ENCODE assay signal across 25 cellular contexts in the genomic region with DNA sequence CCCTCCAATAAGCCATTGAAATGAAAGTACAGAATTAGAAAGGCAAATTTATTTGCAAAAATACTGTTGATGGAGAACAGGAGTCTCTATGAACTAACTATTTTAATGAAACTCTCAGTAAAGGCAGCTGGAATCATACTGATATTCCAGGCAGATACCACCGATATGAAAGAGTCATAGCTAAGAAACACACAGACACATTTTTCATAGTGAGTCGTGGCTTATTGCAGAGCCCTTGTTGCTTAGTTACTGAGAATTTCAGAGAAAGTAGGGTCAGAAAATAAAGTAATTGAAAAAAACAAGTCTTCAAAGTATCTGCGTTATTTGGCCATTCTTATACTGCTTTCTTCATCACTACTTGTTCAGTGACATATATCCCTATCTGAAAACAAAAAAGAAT.
"Had no signal": no experiment of that assay in that cellular context is flagged by ENCODE, and none has a peak within 500 bp of the region (broad histone marks: within the 10 kb centered on the region; RNA-seq: fewer than 3 reads in every experiment).

No MANE protein-coding gene starts in this region.

- H3K4me1 Mint-ChIP-seq: activated T-helper 17 cell treated with anti-CD3 and anti-CD28 coated beads, Interleukin-2, amount 50 U/mL, for 72 hours; memory B cell; stimulated activated memory B cell treated with anti-CD40 and anti-IgM and Interleukin-4, amounts not matched to agents 10 μg/mL and 1 μg/mL and 100 μg/mL, for 72 hours; WTC11 had no signal

- H3K9me3 Mint-ChIP-seq: activated naive CD4-positive, alpha-beta T cell treated with anti-CD3 and anti-CD28 coated beads, Interleukin-2, amount 50 U/mL, for 72 hours; stimulated activated memory B cell treated with anti-CD40 and anti-IgM and Interleukin-4, amounts not matched to agents 10 μg/mL and 1 μg/mL and 100 μg/mL, for 72 hours; WTC11 had no signal

- H3K4me3 ChIP-seq: esophagus squamous epithelium, heart left ventricle, skin epidermis, stomach, suprapubic skin, tibial nerve had no signal

- H3K36me3 ChIP-seq: esophagus squamous epithelium, heart left ventricle, stomach, suprapubic skin, tibial nerve had no signal

- H3K27ac Mint-ChIP-seq: activated naive CD4-positive, alpha-beta T cell treated with anti-CD3 and anti-CD28 coated beads, Interleukin-2, amount 50 U/mL, for 72 hours; activated T-cell treated with anti-CD3 and anti-CD28 coated beads, Interleukin-2, amount 50 U/mL, for 24 hours; activated T-helper 17 cell treated with anti-CD3 and anti-CD28 coated beads, Interleukin-2, amount 50 U/mL, for 72 hours; brain; memory B cell; naive B cell; stimulated activated memory B cell treated with anti-CD40 and anti-IgM and Interleukin-4, amounts not matched to agents 10 μg/mL and 1 μg/mL and 100 μg/mL, for 72 hours; WTC11 had no signal

- H3K4me1 ChIP-seq: esophagus squamous epithelium, heart left ventricle, parathyroid adenoma, suprapubic skin, tibial nerve had no signal

- H3K9me3 ChIP-seq: esophagus squamous epithelium, stomach, suprapubic skin, tibial nerve had no signal

- H3K9ac ChIP-seq: parathyroid adenoma had no signal

- DNase-seq: activated CD4-positive, alpha-beta T cell treated with anti-CD3 and anti-CD28 coated beads, Interleukin-2, amount 50 U/mL, for 4 hours; activated CD8-positive, alpha-beta memory T cell treated with anti-CD3 and anti-CD28 coated beads for 24 hours; activated CD8-positive, alpha-beta memory T cell treated with anti-CD3 and anti-CD28 coated beads, Interleukin-2, amount 50 U/mL, for 4 hours; activated T-cell treated with anti-CD3 and anti-CD28 coated beads, Interleukin-2, amount 50 U/mL, for 24 hours; amygdala; caudate nucleus; esophagus squamous epithelium; heart left ventricle; left colon; naive B cell; nucleus accumbens; stimulated activated CD4-positive, alpha-beta T cell treated with anti-CD3 and anti-CD28 coated beads, Interleukin-2, amount 100 ng/mL, for 24 hours; stomach; T-helper 9 cell had no signal

- H3K27ac ChIP-seq: esophagus squamous epithelium, heart left ventricle, parathyroid adenoma, skin epidermis, stomach, suprapubic skin, tibial nerve had no signal

- H3K79me2 ChIP-seq: parathyroid adenoma had no signal

- ATAC-seq: activated naive CD4-positive, alpha-beta T cell treated with anti-CD3 and anti-CD28 coated beads, Interleukin-2, amount 50 U/mL, for 72 hours; activated T-helper 17 cell treated with anti-CD3 and anti-CD28 coated beads, Interleukin-2, amount 50 U/mL, for 72 hours; heart left ventricle; left colon; right cardiac atrium; stimulated activated memory B cell treated with anti-CD40 and anti-IgM and Interleukin-4, amounts not matched to agents 10 μg/mL and 1 μg/mL and 100 μg/mL, for 72 hours; WTC11 had no signal

- H3K36me3 Mint-ChIP-seq: activated naive CD4-positive, alpha-beta T cell treated with anti-CD3 and anti-CD28 coated beads, Interleukin-2, amount 50 U/mL, for 72 hours; brain; memory B cell; naive B cell; stimulated activated memory B cell treated with anti-CD40 and anti-IgM and Interleukin-4, amounts not matched to agents 10 μg/mL and 1 μg/mL and 100 μg/mL, for 72 hours; WTC11 had no signal

- H3K27me3 Mint-ChIP-seq: activated T-cell treated with anti-CD3 and anti-CD28 coated beads, Interleukin-2, amount 50 U/mL, for 24 hours; activated T-helper 17 cell treated with anti-CD3 and anti-CD28 coated beads, Interleukin-2, amount 50 U/mL, for 72 hours; brain; memory B cell; naive B cell; stimulated activated memory B cell treated with anti-CD40 and anti-IgM and Interleukin-4, amounts not matched to agents 10 μg/mL and 1 μg/mL and 100 μg/mL, for 72 hours had no signal

- H2AFZ ChIP-seq: parathyroid adenoma had no signal

- H3K27me3 ChIP-seq: esophagus squamous epithelium, heart left ventricle, stomach, suprapubic skin, tibial nerve had no signal

- H3K4me3 Mint-ChIP-seq: activated T-cell treated with anti-CD3 and anti-CD28 coated beads, Interleukin-2, amount 50 U/mL, for 24 hours; activated T-helper 17 cell treated with anti-CD3 and anti-CD28 coated beads, Interleukin-2, amount 50 U/mL, for 72 hours; brain; memory B cell; naive B cell; stimulated activated memory B cell treated with anti-CD40 and anti-IgM and Interleukin-4, amounts not matched to agents 10 μg/mL and 1 μg/mL and 100 μg/mL, for 72 hours; WTC11 had no signal
